8 cellular contexts compared by ENCODE assay signal in the genomic region with DNA sequence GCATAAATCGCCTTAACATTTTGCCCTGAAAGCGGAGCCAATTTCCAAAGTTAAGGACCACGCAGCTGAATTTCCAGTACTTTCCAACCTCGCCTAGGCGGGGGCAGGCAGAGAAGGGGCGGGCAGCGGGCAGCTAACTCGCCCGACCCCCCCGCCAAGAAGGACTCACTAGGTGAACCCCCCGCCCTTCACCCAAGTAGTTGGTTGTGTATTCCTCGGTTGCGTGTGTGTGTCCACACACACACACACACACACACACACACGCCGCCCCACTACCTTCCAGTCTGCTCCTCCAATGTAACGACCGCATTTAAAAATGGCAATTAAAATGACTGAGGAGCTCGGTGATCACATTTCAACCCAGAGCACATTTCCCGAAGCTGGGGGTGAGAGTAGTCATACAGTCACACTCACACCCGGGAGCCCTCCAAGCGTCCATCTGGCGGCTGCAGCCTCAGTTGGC. TPM values are rescaled to one million over a fixed set of nuclear protein-coding genes. Genes with fewer than 3 reads are reported as not detected.
DNase-seq lines count a peak whose midpoint lies in the region; ATAC-seq and TF ChIP-seq lines count a peak whose summit lies in the region.

No MANE protein-coding gene starts in this region.

- peak overlapping the region; percentile 16; the same call in 1 of the 2 replicates for H3K27ac ChIP-seq in HEK293 (ENCODE audit: extremely low read depth, low read depth, low read length)
- peak overlapping the region; percentile 81 for H3K27ac ChIP-seq in hepatocyte

- peaks cover 3% of the 10 kb centered on the region for H4K20me1 ChIP-seq in hepatocyte (ENCODE audit: insufficient read depth, poor library complexity, severe bottlenecking)

- peak overlapping the region; percentile 84 for H2AFZ ChIP-seq in hepatocyte

- H3K9me3 ChIP-seq in HEK293 (ENCODE audit: control insufficient read depth, insufficient read depth, low read depth, low read length): no peaks in the 10 kb centered on the region
- H3K9me3 ChIP-seq in hepatocyte (ENCODE audit: low read depth): no peaks in the 10 kb centered on the region

- H3K27ac Mint-ChIP-seq in activated B cell treated with CpG ODN at 0.5 μM for 24 hours: peak overlapping the region; percentile 30
- H3K27ac Mint-ChIP-seq in stimulated activated naive B cell treated with anti-CD40 and anti-IgM and Interleukin-4, amounts not matched to agents 10 μg/mL and 1 μg/mL and 100 μg/mL, for 72 hours: no peak overlapping the region
- no peak overlapping the region for H3K27ac Mint-ChIP-seq in T-cell

- POLR2A ChIA-PET in HEK293 (lab: Yijun Ruan, JAX) (interaction anchor here (1.2 to 1.4 kb wide), 2 partner anchors 20 to 39 kb away, joined by 3 to 5 read pairs; no protein-coding TSS in a partner anchor), activated B cell treated with CpG ODN at 0.5 μM for 24 hours (lab: Charles Lee) (interaction anchor here (1.3 kb wide), 1 partner anchor 43 kb away, joined by 12 read pairs; no protein-coding TSS in a partner anchor), T-cell (lab: Charles Lee) (no interaction called here)

- H3K4me2 ChIP-seq in hepatocyte: peak overlapping the region; percentile 97

- CTCF ChIA-PET in HEK293 (lab: Yijun Ruan, JAX) (interaction anchor here (0.9 to 2.6 kb wide), 4 partner anchors 15 to 53 kb away, joined by 3 to 11 read pairs (median 9); no protein-coding TSS in a partner anchor), activated B cell treated with CpG ODN at 0.5 μM for 24 hours (lab: Charles Lee) (interaction anchor here (0.8 to 1.6 kb wide), 3 partner anchors 29 to 55 kb away, joined by 3 read pairs; no protein-coding TSS in a partner anchor), T-cell (lab: Charles Lee) (no interaction called here)

- H3K27me3 ChIP-seq in hepatocyte: peaks cover 49% of the 10 kb centered on the region

- H3K9me3 Mint-ChIP-seq in activated B cell treated with CpG ODN at 0.5 μM for 24 hours (no peaks in the 10 kb centered on the region), T-cell (peaks cover 0 to 7% (median 0%) of the 10 kb centered on the region in 3 donors)
- H3K9me3 Mint-ChIP-seq in stimulated activated naive B cell treated with anti-CD40 and anti-IgM and Interleukin-4, amounts not matched to agents 10 μg/mL and 1 μg/mL and 100 μg/mL, for 72 hours: peaks cover 0 to 3% of the 10 kb centered on the region in 2 donors

- H3K4me1 ChIP-seq in HEK293 (ENCODE audit: control insufficient read depth, insufficient read depth, low read length) (0 out of 2 replicates have a peak, but pooled peaks cover 5% of the 10 kb centered on the region), hepatocyte (ENCODE audit: insufficient read depth) (peaks cover 12% of the 10 kb centered on the region)

- H3K36me3 Mint-ChIP-seq in activated B cell treated with CpG ODN at 0.5 μM for 24 hours (ENCODE audit: low read depth): no peaks in the 10 kb centered on the region
- peaks cover 0 to 3% of the 10 kb centered on the region in 2 donors for H3K36me3 Mint-ChIP-seq in stimulated activated naive B cell treated with anti-CD40 and anti-IgM and Interleukin-4, amounts not matched to agents 10 μg/mL and 1 μg/mL and 100 μg/mL, for 72 hours
- no peaks in the 10 kb centered on the region for H3K36me3 Mint-ChIP-seq in T-cell

- H3K4me3 ChIP-seq in HEK293 (ENCODE audit: low read depth, low read length): peak overlapping the region; percentile 66
- H3K4me3 ChIP-seq in hepatocyte: peak overlapping the region; percentile 75

- H3K79me2 ChIP-seq in hepatocyte: peaks cover 36% of the 10 kb centered on the region

- H3K9me2 ChIP-seq in hepatocyte (replicated peaks; ENCODE audit: insufficient read depth): no peaks in the 10 kb centered on the region

- ATAC-seq in activated B cell treated with CpG ODN at 0.5 μM for 24 hours (ENCODE audit: low read depth) (no peak), T-cell (replicated peaks in 1 of 4) (no peak)
- no peak for ATAC-seq in stimulated activated naive B cell treated with anti-CD40 and anti-IgM and Interleukin-4, amounts not matched to agents 10 μg/mL and 1 μg/mL and 100 μg/mL, for 72 hours (replicated peaks)

- WGBS in hepatocyte (ENCODE audit: low lambda C conversion rate, missing lambda C conversion rate): 0% methylated on average over 16 of the region's 22 CpGs

- DNase-seq in activated B cell treated with CpG ODN at 0.5 μM for 24 hours (no peak), hepatocyte (ENCODE audit: low spot score) (peak; percentile 27), T-cell (no peak), NCI-H2029 (lab: John Stamatoyannopoulos, UW) (no peak)
- DNase-seq in stimulated activated naive B cell treated with anti-CD40 and anti-IgM and Interleukin-4, amounts not matched to agents 10 μg/mL and 1 μg/mL and 100 μg/mL, for 72 hours: no peak
- DNase-seq in stimulated activated CD4-positive, alpha-beta T cell treated with anti-CD3 and anti-CD28 coated beads, Interleukin-1b, Interleukin-23, amount 100 ng/mL, for 48 hours: no peak
- no peak for DNase-seq in activated T-cell treated with anti-CD3 and anti-CD28 coated beads, Interleukin-2, amount 50 U/mL, for 48 hours

- intact Hi-C loops in activated B cell treated with CpG ODN at 0.5 μM for 24 hours (cut with micrococcal nuclease): loop anchor here (5.0 kb wide), 1 partner anchor 1447 kb away; a partner anchor contains a TSS

- H3K27me3 Mint-ChIP-seq in activated B cell treated with CpG ODN at 0.5 μM for 24 hours: peaks cover 40% of the 10 kb centered on the region
- H3K27me3 Mint-ChIP-seq in stimulated activated naive B cell treated with anti-CD40 and anti-IgM and Interleukin-4, amounts not matched to agents 10 μg/mL and 1 μg/mL and 100 μg/mL, for 72 hours: peaks cover 47 to 74% of the 10 kb centered on the region in 2 donors
- H3K27me3 Mint-ChIP-seq in T-cell: peaks cover 62 to 73% of the 10 kb centered on the region in 2 donors

- TF ChIP-seq CTCF in HEK293 (tag by site-specific recombination; IDR thresholded peaks at IDR 0.05) (no peak), activated B cell treated with CpG ODN at 0.5 μM for 24 hours (IDR thresholded peaks at IDR 0.05) (no peak), hepatocyte (IDR thresholded peaks at IDR 0.05; ENCODE audit: poor library complexity) (no peak)

- no peaks in the 10 kb centered on the region for H3K36me3 ChIP-seq in HEK293 (ENCODE audit: control insufficient read depth in 2 of 2, insufficient read depth in 1 of 2, low read length in 2 of 2)
- H3K36me3 ChIP-seq in hepatocyte (replicated peaks; ENCODE audit: insufficient read depth, low read depth): no peaks in the 10 kb centered on the region

- peaks cover 44% of the 10 kb centered on the region for H3K4me1 Mint-ChIP-seq in activated B cell treated with CpG ODN at 0.5 μM for 24 hours
- H3K4me1 Mint-ChIP-seq in stimulated activated naive B cell treated with anti-CD40 and anti-IgM and Interleukin-4, amounts not matched to agents 10 μg/mL and 1 μg/mL and 100 μg/mL, for 72 hours: peaks cover 26 to 35% of the 10 kb centered on the region in 2 donors
- peaks cover 8 to 20% (median 17%) of the 10 kb centered on the region in 3 donors for H3K4me1 Mint-ChIP-seq in T-cell

- peak overlapping the region; percentile 81 for H3K4me3 Mint-ChIP-seq in activated B cell treated with CpG ODN at 0.5 μM for 24 hours
- peak overlapping the region; percentile 65 to 66 for H3K4me3 Mint-ChIP-seq in stimulated activated naive B cell treated with anti-CD40 and anti-IgM and Interleukin-4, amounts not matched to agents 10 μg/mL and 1 μg/mL and 100 μg/mL, for 72 hours
- H3K4me3 Mint-ChIP-seq in T-cell: peak overlapping the region in 1 of 3 donors; percentile 23

TF ChIP-seq in HEK293, 187 proteins besides CTCF, POLR2A, EP300 and RAD21 (continues in another document):
- TF ChIP-seq, protein P1, sequence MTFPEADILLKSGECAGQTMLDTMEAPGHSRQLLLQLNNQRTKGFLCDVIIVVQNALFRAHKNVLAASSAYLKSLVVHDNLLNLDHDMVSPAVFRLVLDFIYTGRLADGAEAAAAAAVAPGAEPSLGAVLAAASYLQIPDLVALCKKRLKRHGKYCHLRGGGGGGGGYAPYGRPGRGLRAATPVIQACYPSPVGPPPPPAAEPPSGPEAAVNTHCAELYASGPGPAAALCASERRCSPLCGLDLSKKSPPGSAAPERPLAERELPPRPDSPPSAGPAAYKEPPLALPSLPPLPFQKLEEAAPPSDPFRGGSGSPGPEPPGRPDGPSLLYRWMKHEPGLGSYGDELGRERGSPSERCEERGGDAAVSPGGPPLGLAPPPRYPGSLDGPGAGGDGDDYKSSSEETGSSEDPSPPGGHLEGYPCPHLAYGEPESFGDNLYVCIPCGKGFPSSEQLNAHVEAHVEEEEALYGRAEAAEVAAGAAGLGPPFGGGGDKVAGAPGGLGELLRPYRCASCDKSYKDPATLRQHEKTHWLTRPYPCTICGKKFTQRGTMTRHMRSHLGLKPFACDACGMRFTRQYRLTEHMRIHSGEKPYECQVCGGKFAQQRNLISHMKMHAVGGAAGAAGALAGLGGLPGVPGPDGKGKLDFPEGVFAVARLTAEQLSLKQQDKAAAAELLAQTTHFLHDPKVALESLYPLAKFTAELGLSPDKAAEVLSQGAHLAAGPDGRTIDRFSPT (tag by site-specific recombination; IDR thresholded peaks at IDR 0.05): peak; percentile 39; the same call in 1 of the 2 replicates
- TF ChIP-seq, protein P2, sequence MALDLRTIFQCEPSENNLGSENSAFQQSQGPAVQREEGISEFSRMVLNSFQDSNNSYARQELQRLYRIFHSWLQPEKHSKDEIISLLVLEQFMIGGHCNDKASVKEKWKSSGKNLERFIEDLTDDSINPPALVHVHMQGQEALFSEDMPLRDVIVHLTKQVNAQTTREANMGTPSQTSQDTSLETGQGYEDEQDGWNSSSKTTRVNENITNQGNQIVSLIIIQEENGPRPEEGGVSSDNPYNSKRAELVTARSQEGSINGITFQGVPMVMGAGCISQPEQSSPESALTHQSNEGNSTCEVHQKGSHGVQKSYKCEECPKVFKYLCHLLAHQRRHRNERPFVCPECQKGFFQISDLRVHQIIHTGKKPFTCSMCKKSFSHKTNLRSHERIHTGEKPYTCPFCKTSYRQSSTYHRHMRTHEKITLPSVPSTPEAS (tag by site-specific recombination; IDR thresholded peaks at IDR 0.05): peak; percentile 81

RNA-seq across cellular contexts. Expression of a gene that starts 1.4 kb away (rescaled TPM):
- 1.9 and 2.4 TPM in 2 replicates for total RNA-seq in activated B cell treated with CpG ODN at 0.5 μM for 24 hours
- total RNA-seq in hepatocyte: 10.8 and 18.4 TPM in 2 replicates
- polyA plus RNA-seq in hepatocyte: 17.8 and 18.7 TPM in 2 replicates
- under 1 TPM in 3 of 5 donors, not detected in 2; 0.03 to 0.35 (median 0.03) TPM for total RNA-seq in T-cell

Comparison
In these comparisons a context has a peak if more than half of its experiments do, and no peak if none do; other contexts are left out.
1. CTCF ChIA-PET loops: an anchor here in HEK293 (0.9 to 2.6 kb wide) and activated B cell treated with CpG ODN at 0.5 μM for 24 hours (0.8 to 1.6 kb wide); none called in T-cell.
2. POLR2A ChIA-PET loops: an anchor here in HEK293 (1.2 to 1.4 kb wide) and activated B cell treated with CpG ODN at 0.5 μM for 24 hours (1.3 kb wide); none called in T-cell.